ENCODE assay signal across 35 cellular contexts in the genomic region with DNA sequence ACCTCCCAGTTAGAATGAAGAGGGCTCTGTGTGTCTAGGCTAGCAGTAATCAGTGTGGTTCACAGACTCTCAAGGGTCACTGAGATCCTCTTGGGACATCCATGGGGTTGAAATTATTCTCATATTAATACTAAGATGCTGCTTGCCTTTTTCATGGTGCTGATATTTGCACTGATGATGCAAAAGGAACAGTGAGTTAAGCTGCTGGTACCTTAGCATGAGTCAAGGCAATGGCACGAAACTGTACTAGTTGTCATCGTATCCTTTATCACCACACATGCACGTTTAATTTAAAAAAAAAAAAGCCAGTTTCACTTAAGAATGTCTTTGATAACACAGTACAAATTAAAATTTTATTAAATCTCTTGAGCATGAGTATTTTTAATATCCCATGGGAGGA.
"Had no signal": no experiment of that assay in that cellular context is flagged by ENCODE, and none has a peak within 500 bp of the region (broad histone marks: within the 10 kb centered on the region; RNA-seq: fewer than 3 reads in every experiment).

No MANE protein-coding gene starts in this region.

- H3K27me3 ChIP-seq: MG63 had no signal

- H3K4me2 ChIP-seq: KMS-11 had no signal

- H3K9me3 ChIP-seq: MG63 had no signal

- DNase-seq: Kasumi-1, KG1, MG63, MM.1S, MV-4-11, NCI-H1048, NCI-H1092, NCI-H1092 treated with DMSO at 0.1 percent for 48 hours, NCI-H1105, NCI-H1105 treated with DMSO at 0.1 percent for 48 hours, NCI-H1417, NCI-H1417 treated with DMSO at 0.1 percent for 48 hours, NCI-H1436, NCI-H1436 treated with DMSO at 0.1 percent for 48 hours, NCI-H146, NCI-H1694, NCI-H1694 treated with DMSO at 0.1 percent for 48 hours, NCI-H187, NCI-H187 treated with DMSO at 0.1 percent for 48 hours, NCI-H1930, NCI-H2029, NCI-H2029 treated with DMSO at 0.1 percent for 48 hours, NCI-H2081, NCI-H2081 treated with DMSO at 0.1 percent for 48 hours, NCI-H2107, NCI-H2171, NCI-H2171 treated with DMSO at 0.1 percent for 48 hours, NCI-H2227 treated with DMSO at 0.1 percent for 48 hours, NCI-H226, NCI-H345, NCI-H446, NCI-H446 treated with DMSO at 0.1 percent for 48 hours, NCI-H510A, NCI-H510A treated with DMSO at 0.1 percent for 48 hours had no signal

- H3K36me3 ChIP-seq: MG63 had no signal

- H3K9ac ChIP-seq: KMS-11 had no signal

- H3K27ac ChIP-seq: KMS-11 had no signal

- H3K4me3 ChIP-seq: MG63 had no signal
